Comparison of ENCODE assay signal across 20 cellular contexts in genomic region chr4:153177841-153178240, GRCh38.
"Had no signal": no experiment of that assay in that cellular context is flagged by ENCODE, and none has a peak within 500 bp of the region (broad histone marks: within the 10 kb centered on the region; RNA-seq: fewer than 3 reads in every experiment).

No MANE protein-coding gene starts in this region.

- H3K4me1 Mint-ChIP-seq: naive thymus-derived CD4-positive, alpha-beta T cell; nephron; stimulated activated memory B cell treated with anti-CD40 and anti-IgM and Interleukin-4, amounts not matched to agents 10 μg/mL and 1 μg/mL and 100 μg/mL, for 72 hours had no signal

- H3K9me3 Mint-ChIP-seq: nephron; stimulated activated memory B cell treated with anti-CD40 and anti-IgM and Interleukin-4, amounts not matched to agents 10 μg/mL and 1 μg/mL and 100 μg/mL, for 72 hours had no signal

- ATAC-seq: esophagus mucosa; foreskin keratinocyte; gastroesophageal sphincter; heart left ventricle; left colon; naive thymus-derived CD4-positive, alpha-beta T cell; stimulated activated memory B cell treated with anti-CD40 and anti-IgM and Interleukin-4, amounts not matched to agents 10 μg/mL and 1 μg/mL and 100 μg/mL, for 72 hours; stimulated activated naive CD8-positive, alpha-beta T cell treated with anti-CD3 and anti-CD28 coated beads, Interleukin-15, Interleukin-2, amounts not matched to agents 100 U/mL and 50 U/mL, for 24 hours had no signal

- DNase-seq: dorsolateral prefrontal cortex; effector CD4-positive, alpha-beta T cell; foreskin keratinocyte; heart left ventricle; kidney glomerular epithelial cell; left colon; left ventricle myocardium inferior; mammary epithelial cell; mesendoderm; midbrain; naive thymus-derived CD4-positive, alpha-beta T cell; spleen; stimulated activated CD4-positive, alpha-beta T cell treated with anti-CD3 and anti-CD28 coated beads, Interleukin-4, amount 100 ng/mL, for 4 hours; stimulated activated naive CD8-positive, alpha-beta T cell treated with anti-CD3 and anti-CD28 coated beads, Interleukin-15, Interleukin-2, amounts not matched to agents 100 U/mL and 50 U/mL, for 24 hours; upper lobe of left lung had no signal

- H3K36me3 Mint-ChIP-seq: naive thymus-derived CD4-positive, alpha-beta T cell; stimulated activated memory B cell treated with anti-CD40 and anti-IgM and Interleukin-4, amounts not matched to agents 10 μg/mL and 1 μg/mL and 100 μg/mL, for 72 hours had no signal

- H3K27ac Mint-ChIP-seq: naive thymus-derived CD4-positive, alpha-beta T cell; nephron; progenitor cell of endocrine pancreas; stimulated activated memory B cell treated with anti-CD40 and anti-IgM and Interleukin-4, amounts not matched to agents 10 μg/mL and 1 μg/mL and 100 μg/mL, for 72 hours had no signal

- H3K4me3 Mint-ChIP-seq: naive thymus-derived CD4-positive, alpha-beta T cell; nephron; stimulated activated memory B cell treated with anti-CD40 and anti-IgM and Interleukin-4, amounts not matched to agents 10 μg/mL and 1 μg/mL and 100 μg/mL, for 72 hours had no signal
